16 cellular contexts compared by ENCODE assay signal in genomic region chr5:43412151-43412550, GRCh38. TPM values are rescaled to one million over a fixed set of nuclear protein-coding genes. Genes with fewer than 3 reads are reported as not detected.
DNase-seq lines count a peak whose midpoint lies in the region; ATAC-seq and TF ChIP-seq lines count a peak whose summit lies in the region.
"Had no signal": no experiment of that assay in that cellular context is flagged by ENCODE, and none has a peak within 500 bp of the region (broad histone marks: within the 10 kb centered on the region; RNA-seq: fewer than 3 reads in every experiment).

TSS of gene CCL28 (minus strand) at chr5:43412391. CDS start at chr5:43412316, 75 bp downstream.

- no peak for TF ChIP-seq POLR2A in breast epithelium (IDR thresholded peaks at IDR 0.05)
- TF ChIP-seq POLR2A in Peyer's patch (IDR thresholded peaks at IDR 0.05), result peak in 1 of 2 donors; percentile 62
- no peak for TF ChIP-seq POLR2A in suprapubic skin (IDR thresholded peaks at IDR 0.05)

- TF ChIP-seq EP300 in suprapubic skin (IDR thresholded peaks at IDR 0.05), result no peak

- in situ Hi-C loops in mammary epithelial cell (cut with MboI; ENCODE audit: low sequenced_read_pairs in 2 of 2), result no loop called here

- no peaks in the 10 kb centered on the region for H3K9me3 ChIP-seq in breast epithelium
- H3K9me3 ChIP-seq in mammary epithelial cell (replicated peaks; ENCODE audit: insufficient read depth, low read length), result no peaks in the 10 kb centered on the region
- H3K9me3 ChIP-seq in Peyer's patch, result no peaks in the 10 kb centered on the region
- no peaks in the 10 kb centered on the region for H3K9me3 ChIP-seq in mucosa of descending colon
- no peaks in the 10 kb centered on the region for H3K9me3 ChIP-seq in suprapubic skin
- H3K9me3 ChIP-seq: BLaER1, tibial artery had no signal

- H3K9ac ChIP-seq in mammary epithelial cell (ENCODE audit: insufficient read depth, low read length), result no peak within 1 kb of the TSS
- H3K9ac ChIP-seq: BLaER1 had no signal

- CTCF ChIA-PET in mammary epithelial cell (lab: Charles Lee; ENCODE audit: low non-redundant PET), result no interaction called here

- ATAC-seq in mucosa of descending colon (peak; percentile 80), GM21390 (IDR thresholded peaks at IDR 0.05; ENCODE audit: unreplicated experiment) (no peak)

- no peaks in the 10 kb centered on the region for H3K36me3 ChIP-seq in breast epithelium
- no peaks in the 10 kb centered on the region for H3K36me3 ChIP-seq in mammary epithelial cell (ENCODE audit: insufficient read depth, low read length)
- H3K36me3 ChIP-seq in Peyer's patch, result no peaks in the 10 kb centered on the region
- no peaks in the 10 kb centered on the region for H3K36me3 ChIP-seq in mucosa of descending colon (ENCODE audit: low read depth)
- no peaks in the 10 kb centered on the region for H3K36me3 ChIP-seq in suprapubic skin
- H3K36me3 ChIP-seq: BLaER1, tibial artery, WERI-Rb-1 had no signal

- H3K4me1 ChIP-seq in breast epithelium (no peaks in the 10 kb centered on the region), mammary epithelial cell (ENCODE audit: insufficient read depth, low read length) (no peaks in the 10 kb centered on the region), Peyer's patch (peaks cover 0 to 9% (median 0%) of the 10 kb centered on the region in 4 donors), mucosa of descending colon (ENCODE audit: low read depth) (peaks cover 9% of the 10 kb centered on the region), suprapubic skin (peaks cover 16% of the 10 kb centered on the region)
- H3K4me1 ChIP-seq: BLaER1, tibial artery had no signal

- intact Hi-C loops in breast epithelium (cut with DNase I; ENCODE audit: low total_unique reads) (no loop called here), mammary epithelial cell (cut with micrococcal nuclease) (no loop called here), mucosa of descending colon (cut with DNase I, micrococcal nuclease) (no loop called here)

- DNase-seq in breast epithelium (ENCODE audit: low spot score in 2 of 2) (no peak), mammary epithelial cell (no peak), Peyer's patch (peak in 2 of 3 donors; percentile 64 to 69), mucosa of descending colon (peak; percentile 79 to 90 (median 82)), suprapubic skin (ENCODE audit: low spot score in 2 of 2) (no peak), OCI-M1 (lab: John Stamatoyannopoulos, UW) (no peak), GM19240 (ENCODE audit: insufficient read length, low spot score) (no peak)
- DNase-seq: activated naive CD4-positive, alpha-beta T cell; hippocampal formation; IMR-90; kidney; stimulated activated CD4-positive, alpha-beta T cell treated with anti-CD3 and anti-CD28 coated beads, Interleukin-12 subunit alpha, Interleukin-12 subunit beta, amount 100 ng/mL, for 4 hours; tibial artery; WERI-Rb-1 had no signal

- H2AFZ ChIP-seq in mammary epithelial cell (ENCODE audit: low read depth, low read length), result no peak within 1 kb of the TSS

- no peak within 1 kb of the TSS for H3K4me2 ChIP-seq in mammary epithelial cell (ENCODE audit: insufficient read depth, low read depth, low read length)
- H3K4me2 ChIP-seq: BLaER1 had no signal

- BruUV-seq in mammary epithelial cell (replicated peaks; lab: Mats Ljungman, UMichigan), result no TSS peak

- H4K20me1 ChIP-seq in mammary epithelial cell (ENCODE audit: insufficient read depth, low read length), result no peaks in the 10 kb centered on the region
- H4K20me1 ChIP-seq: BLaER1 had no signal

- peak within 1 kb of the TSS in 2 of 3 donors; percentile 17 to 41 for H3K4me3 ChIP-seq in breast epithelium
- no peak within 1 kb of the TSS for H3K4me3 ChIP-seq in mammary epithelial cell (replicated peaks in 1 of 3; ENCODE audit: insufficient read depth in 1 of 3, low read depth in 2 of 3, low read length in 3 of 3)
- H3K4me3 ChIP-seq in Peyer's patch, result peak within 1 kb of the TSS in 1 of 4 donors; percentile 34
- H3K4me3 ChIP-seq in mucosa of descending colon, result no peak within 1 kb of the TSS
- no peak within 1 kb of the TSS for H3K4me3 ChIP-seq in suprapubic skin
- H3K4me3 ChIP-seq: BLaER1, tibial artery had no signal

- 83% methylated on average over 6 of the region's 6 CpGs for WGBS in mammary epithelial cell (ENCODE audit: low coverage, missing lambda C conversion rate)
- 72% methylated on average over 6 of the region's 6 CpGs for WGBS in suprapubic skin

- dilution Hi-C loops in mammary epithelial cell (cut with HindIII; ENCODE audit: low sequenced_read_pairs), result no loop called here

- H3K79me2 ChIP-seq in mammary epithelial cell (ENCODE audit: insufficient read depth, low read length), result no peaks in the 10 kb centered on the region

- TF ChIP-seq CTCF in breast epithelium (IDR thresholded peaks at IDR 0.05) (no peak), mammary epithelial cell (conservative IDR thresholded peaks at IDR 0.05 in 1 of 2, IDR thresholded peaks at IDR 0.05 in 1 of 2; ENCODE audit: extremely low read depth in 1 of 2, insufficient read depth in 1 of 2, low read depth in 1 of 2, low read length in 2 of 2) (no peak), Peyer's patch (IDR thresholded peaks at IDR 0.05) (no peak), mucosa of descending colon (IDR thresholded peaks at IDR 0.05) (no peak), suprapubic skin (IDR thresholded peaks at IDR 0.05) (no peak)

- no peaks in the 10 kb centered on the region for H3K27me3 ChIP-seq in breast epithelium
- no peaks in the 10 kb centered on the region for H3K27me3 ChIP-seq in mammary epithelial cell (ENCODE audit: insufficient read depth, low read length)
- no peaks in the 10 kb centered on the region for H3K27me3 ChIP-seq in Peyer's patch
- H3K27me3 ChIP-seq in suprapubic skin, result no peaks in the 10 kb centered on the region
- H3K27me3 ChIP-seq: BLaER1, tibial artery had no signal

- H3K27ac ChIP-seq in breast epithelium (peak within 1 kb of the TSS; percentile 69 to 79), mammary epithelial cell (ENCODE audit: insufficient read depth, low read depth, low read length) (no peak within 1 kb of the TSS), Peyer's patch (peak within 1 kb of the TSS in 2 of 4 donors; percentile 17 to 75), suprapubic skin (no peak within 1 kb of the TSS)
- H3K27ac ChIP-seq: BLaER1, tibial artery, WERI-Rb-1 had no signal

RNA-seq across cellular contexts. Expression of gene CCL28, which starts in this region (rescaled TPM):
- 100 to 1,000 TPM in 1 of 3 donors, 10 to 100 TPM in 1, 1 to 10 TPM in 1; 4.0 to 192 (median 53.4) TPM for total RNA-seq in breast epithelium
- 10 to 100 TPM in 1 of 2 donors, 1 to 10 TPM in 1; 2.7 to 10.7 TPM for total RNA-seq in mammary epithelial cell
- polyA plus RNA-seq in mammary epithelial cell, result 3.7 TPM
- 2.4 TPM for polyA minus RNA-seq in mammary epithelial cell
- 10 to 100 TPM in 3 of 4 donors, 1 to 10 TPM in 1; 5.5 to 22.3 (median 13.0) TPM for total RNA-seq in Peyer's patch
- total RNA-seq in mucosa of descending colon, result 100 to 1,000 TPM in 1 of 3 donors, 10 to 100 TPM in 2; 44.1 to 108 (median 91.1) TPM
- 10 to 100 TPM; 10.7 to 24.8 (median 17.8) TPM for total RNA-seq in suprapubic skin

Comparison
In these comparisons a context has a peak if more than half of its experiments do, and no peak if none do; other contexts are left out.
1. H3K27ac ChIP-seq: peak in breast epithelium (2 of 2); none in mammary epithelial cell (single experiment) and suprapubic skin (single experiment).
2. H3K4me3 ChIP-seq: peak in breast epithelium (2 of 3); none in mammary epithelial cell (0 of 3), mucosa of descending colon (single experiment) and suprapubic skin (single experiment).
3. DNase-seq: peak in Peyer's patch (2 of 3) and mucosa of descending colon (3 of 3); none in breast epithelium (0 of 2), mammary epithelial cell (single experiment), suprapubic skin (0 of 2), OCI-M1 (single experiment) and GM19240 (single experiment).